18 cellular contexts compared by ENCODE assay signal in genomic region chr3:186883686-186884058, GRCh38. TPM values are rescaled to one million over a fixed set of nuclear protein-coding genes. Genes with fewer than 3 reads are reported as not detected.
A peak's percentile ranks its signal among the peaks of the same experiment; 100 is the strongest.
DNase-seq lines count a peak whose midpoint lies in the region; ATAC-seq and TF ChIP-seq lines count a peak whose summit lies in the region.
"Had no signal": no experiment of that assay in that cellular context is flagged by ENCODE, and none has a peak within 500 bp of the region (broad histone marks: within the 10 kb centered on the region; RNA-seq: fewer than 3 reads in every experiment).

No MANE protein-coding gene starts in this region.

- no peak for TF ChIP-seq EP300 in suprapubic skin (IDR thresholded peaks at IDR 0.05)

- dilution Hi-C loops in mammary epithelial cell (cut with HindIII; ENCODE audit: low sequenced_read_pairs): no loop called here

- H3K9me3 ChIP-seq in mammary epithelial cell (replicated peaks; ENCODE audit: insufficient read depth, low read length) (no peaks in the 10 kb centered on the region), T-helper 17 cell (ENCODE audit: control insufficient read depth, low read length, poor library complexity, severe bottlenecking) (no peaks in the 10 kb centered on the region), suprapubic skin (no peaks in the 10 kb centered on the region)
- H3K9me3 ChIP-seq: adrenal gland, prostate gland had no signal

- POLR2A ChIA-PET in MCF 10A (lab: Yijun Ruan, JAX): no interaction called here

- H3K27ac ChIP-seq in mammary epithelial cell (ENCODE audit: insufficient read depth, low read depth, low read length): peak overlapping the region; percentile 73
- H3K27ac ChIP-seq in suprapubic skin: no peak overlapping the region
- H3K27ac ChIP-seq: adrenal gland, PC-9, prostate gland had no signal

- intact Hi-C loops in mammary epithelial cell (cut with micrococcal nuclease): no loop called here
- intact Hi-C loops in MCF 10A (cut with micrococcal nuclease): loop anchor here (5.0 kb wide), 1 partner anchor 49 kb away; the partner anchor contains the start of gene ST6GAL1
- intact Hi-C loops in left colon (cut with DNase I, micrococcal nuclease): no loop called here

- no peak overlapping the region for H2AFZ ChIP-seq in mammary epithelial cell (ENCODE audit: low read depth, low read length)
- H2AFZ ChIP-seq: PC-9 had no signal

- TF ChIP-seq CTCF in mammary epithelial cell (conservative IDR thresholded peaks at IDR 0.05 in 1 of 2, IDR thresholded peaks at IDR 0.05 in 1 of 2; ENCODE audit: extremely low read depth in 1 of 2, insufficient read depth in 1 of 2, low read depth in 1 of 2, low read length in 2 of 2): no peak
- TF ChIP-seq CTCF in MCF 10A (IDR thresholded peaks at IDR 0.05; ENCODE audit: unreplicated experiment): no peak
- TF ChIP-seq CTCF in suprapubic skin (IDR thresholded peaks at IDR 0.05): no peak

- WGBS in mammary epithelial cell (ENCODE audit: low coverage, missing lambda C conversion rate): 83% methylated on average over 1 of the region's 1 CpG
- WGBS in suprapubic skin: 81% methylated on average over 1 of the region's 1 CpG

- no peak overlapping the region for H3K4me2 ChIP-seq in mammary epithelial cell (ENCODE audit: insufficient read depth, low read depth, low read length)
- H3K4me2 ChIP-seq: PC-9 had no signal

- peaks cover 11% of the 10 kb centered on the region for H3K4me1 Mint-ChIP-seq in MCF 10A (ENCODE audit: insufficient read depth, unreplicated experiment)
- H3K4me1 Mint-ChIP-seq in T-helper 17 cell: peaks cover 31% of the 10 kb centered on the region
- H3K4me1 Mint-ChIP-seq in activated naive CD8-positive, alpha-beta T cell treated with anti-CD3 and anti-CD28 coated beads for 36 hours: peaks cover 33% of the 10 kb centered on the region
- H3K4me1 Mint-ChIP-seq in stimulated activated naive CD8-positive, alpha-beta T cell treated with anti-CD3 and anti-CD28 coated beads, Interleukin-15, amount 100 ng/mL, for 72 hours: peaks cover 63% of the 10 kb centered on the region

- no peaks in the 10 kb centered on the region for H3K9me3 Mint-ChIP-seq in MCF 10A (ENCODE audit: unreplicated experiment)
- H3K9me3 Mint-ChIP-seq in activated naive CD8-positive, alpha-beta T cell treated with anti-CD3 and anti-CD28 coated beads for 36 hours: no peaks in the 10 kb centered on the region
- H3K9me3 Mint-ChIP-seq in stimulated activated naive CD8-positive, alpha-beta T cell treated with anti-CD3 and anti-CD28 coated beads, Interleukin-15, amount 100 ng/mL, for 72 hours: no peaks in the 10 kb centered on the region
- H3K9me3 Mint-ChIP-seq: activated B cell treated with CpG ODN at 0.5 μM for 24 hours had no signal

- H3K36me3 ChIP-seq in mammary epithelial cell (ENCODE audit: insufficient read depth, low read length): no peaks in the 10 kb centered on the region
- no peaks in the 10 kb centered on the region for H3K36me3 ChIP-seq in suprapubic skin
- H3K36me3 ChIP-seq: adrenal gland, prostate gland had no signal

- in situ Hi-C loops in mammary epithelial cell (cut with MboI; ENCODE audit: low sequenced_read_pairs in 2 of 2): no loop called here

- H3K27ac Mint-ChIP-seq in MCF 10A (ENCODE audit: low read depth, unreplicated experiment) (no peak overlapping the region), T-helper 17 cell (no peak overlapping the region)
- H3K27ac Mint-ChIP-seq in activated naive CD8-positive, alpha-beta T cell treated with anti-CD3 and anti-CD28 coated beads for 36 hours: peak overlapping the region; percentile 71
- peak overlapping the region; percentile 42 to 85 for H3K27ac Mint-ChIP-seq in stimulated activated naive CD8-positive, alpha-beta T cell treated with anti-CD3 and anti-CD28 coated beads, Interleukin-15, amount 100 ng/mL, for 72 hours
- H3K27ac Mint-ChIP-seq: activated B cell treated with CpG ODN at 0.5 μM for 24 hours had no signal

- CTCF ChIA-PET in mammary epithelial cell (lab: Charles Lee; ENCODE audit: low non-redundant PET): no interaction called here
- CTCF ChIA-PET in MCF 10A (lab: Yijun Ruan, JAX): interaction anchor here (0.7 kb wide), 1 partner anchor 278 kb away, joined by 3 read pairs; no protein-coding TSS in a partner anchor

- no TSS peak for BruUV-seq in mammary epithelial cell (replicated peaks; lab: Mats Ljungman, UMichigan)
- BruUV-seq in MCF 10A (replicated peaks; lab: Mats Ljungman, UMichigan): no TSS peak

- H3K4me1 ChIP-seq in mammary epithelial cell (ENCODE audit: insufficient read depth, low read length): peaks cover 20% of the 10 kb centered on the region
- H3K4me1 ChIP-seq in suprapubic skin: no peaks in the 10 kb centered on the region
- H3K4me1 ChIP-seq: adrenal gland, prostate gland had no signal

- H3K27me3 Mint-ChIP-seq in MCF 10A (ENCODE audit: insufficient read depth, unreplicated experiment) (no peaks in the 10 kb centered on the region), T-helper 17 cell (no peaks in the 10 kb centered on the region)
- H3K27me3 Mint-ChIP-seq in activated naive CD8-positive, alpha-beta T cell treated with anti-CD3 and anti-CD28 coated beads for 36 hours: no peaks in the 10 kb centered on the region
- no peaks in the 10 kb centered on the region for H3K27me3 Mint-ChIP-seq in stimulated activated naive CD8-positive, alpha-beta T cell treated with anti-CD3 and anti-CD28 coated beads, Interleukin-15, amount 100 ng/mL, for 72 hours

- H3K36me3 Mint-ChIP-seq in MCF 10A (ENCODE audit: insufficient read depth, unreplicated experiment) (no peaks in the 10 kb centered on the region), T-helper 17 cell (ENCODE audit: low read depth) (no peaks in the 10 kb centered on the region)
- no peaks in the 10 kb centered on the region for H3K36me3 Mint-ChIP-seq in activated naive CD8-positive, alpha-beta T cell treated with anti-CD3 and anti-CD28 coated beads for 36 hours

- DNase-seq in mammary epithelial cell: no peak
- DNase-seq in MCF 10A (ENCODE audit: unreplicated experiment): no peak
- no peak for DNase-seq in T-helper 17 cell
- DNase-seq in activated naive CD8-positive, alpha-beta T cell treated with anti-CD3 and anti-CD28 coated beads for 36 hours: no peak
- DNase-seq in stimulated activated naive CD8-positive, alpha-beta T cell treated with anti-CD3 and anti-CD28 coated beads, Interleukin-15, amount 100 ng/mL, for 72 hours: no peak
- no peak for DNase-seq in cortex of kidney (lab: John Stamatoyannopoulos, UW)
- DNase-seq in left colon: no peak
- no peak for DNase-seq in suprapubic skin (ENCODE audit: low spot score in 2 of 2)
- DNase-seq: activated B cell treated with CpG ODN at 0.5 μM for 24 hours, adrenal gland, DMS79 treated with DMSO at 0.1 percent for 48 hours, left ventricle myocardium superior, NCI-H187 treated with DMSO at 0.1 percent for 48 hours, NCI-H226, PC-9 had no signal

- no peak overlapping the region for H3K9ac ChIP-seq in mammary epithelial cell (ENCODE audit: insufficient read depth, low read length)

- no peaks in the 10 kb centered on the region for H3K79me2 ChIP-seq in mammary epithelial cell (ENCODE audit: insufficient read depth, low read length)

- no peaks in the 10 kb centered on the region for H4K20me1 ChIP-seq in mammary epithelial cell (ENCODE audit: insufficient read depth, low read length)

- ATAC-seq in T-helper 17 cell (no peak), left colon (no peak)
- no peak for ATAC-seq in stimulated activated naive CD8-positive, alpha-beta T cell treated with anti-CD3 and anti-CD28 coated beads, Interleukin-15, amount 100 ng/mL, for 72 hours
- ATAC-seq: left ventricle myocardium superior had no signal

- no peak for TF ChIP-seq POLR2A in suprapubic skin (IDR thresholded peaks at IDR 0.05)

- H3K4me3 Mint-ChIP-seq in MCF 10A (ENCODE audit: unreplicated experiment) (no peak overlapping the region), T-helper 17 cell (peak overlapping the region; percentile 5)
- no peak overlapping the region for H3K4me3 Mint-ChIP-seq in activated naive CD8-positive, alpha-beta T cell treated with anti-CD3 and anti-CD28 coated beads for 36 hours
- H3K4me3 Mint-ChIP-seq in stimulated activated naive CD8-positive, alpha-beta T cell treated with anti-CD3 and anti-CD28 coated beads, Interleukin-15, amount 100 ng/mL, for 72 hours: peak overlapping the region; percentile 58
- H3K4me3 Mint-ChIP-seq: activated B cell treated with CpG ODN at 0.5 μM for 24 hours had no signal

- H3K4me3 ChIP-seq in mammary epithelial cell (replicated peaks in 1 of 3; ENCODE audit: insufficient read depth in 1 of 3, low read depth in 2 of 3, low read length in 3 of 3): no peak overlapping the region
- H3K4me3 ChIP-seq in suprapubic skin: no peak overlapping the region
- H3K4me3 ChIP-seq: adrenal gland, PC-9, prostate gland had no signal

- no peaks in the 10 kb centered on the region for H3K27me3 ChIP-seq in mammary epithelial cell (ENCODE audit: insufficient read depth, low read length)
- no peaks in the 10 kb centered on the region for H3K27me3 ChIP-seq in suprapubic skin
- H3K27me3 ChIP-seq: adrenal gland had no signal

RNA-seq across cellular contexts. Expression of gene ADIPOQ, which starts 41.2 kb away (rescaled TPM):
- total RNA-seq in mammary epithelial cell: not detected
- polyA plus RNA-seq in mammary epithelial cell: not detected
- polyA minus RNA-seq in mammary epithelial cell: not detected
- total RNA-seq in MCF 10A (2022): not detected in 2 replicates
- total RNA-seq in T-helper 17 cell: not detected
- total RNA-seq in activated naive CD8-positive, alpha-beta T cell treated with anti-CD3 and anti-CD28 coated beads for 36 hours: not detected
- 1 to 10 TPM in 1 of 2 donors, under 1 TPM in 1; 0.15 to 3.1 TPM for total RNA-seq in left colon
- 10 to 100 TPM; 10.7 to 21.6 (median 19.7) TPM for total RNA-seq in suprapubic skin
- total RNA-seq: activated B cell treated with CpG ODN at 0.5 μM for 24 hours, bronchial epithelial cell, H4, PC-9, prostate gland had no signal

RNA-seq across cellular contexts. Expression of gene ST6GAL1, which starts 46.7 kb away (rescaled TPM):
- total RNA-seq in mammary epithelial cell: 10 to 100 TPM; 21.8 to 22.6 TPM
- polyA plus RNA-seq in mammary epithelial cell: 18.4 TPM
- polyA minus RNA-seq in mammary epithelial cell: 32.2 TPM
- total RNA-seq in MCF 10A (2022): 11.5 and 18.8 TPM in 2 replicates
- 100 to 1,000 TPM; 109 to 134 TPM for total RNA-seq in T-helper 17 cell
- total RNA-seq in activated naive CD8-positive, alpha-beta T cell treated with anti-CD3 and anti-CD28 coated beads for 36 hours: 10 to 100 TPM; 97.4 to 98.8 TPM
- total RNA-seq in left colon: 10 to 100 TPM; 57.3 to 62.6 TPM
- 10 to 100 TPM; 23.9 to 42.2 (median 31.9) TPM for total RNA-seq in suprapubic skin

Comparison
In these comparisons a context has a peak if more than half of its experiments do, and no peak if none do; other contexts are left out.
1. H3K27ac Mint-ChIP-seq: peak in activated naive CD8-positive, alpha-beta T cell treated with anti-CD3 and anti-CD28 coated beads for 36 hours (single experiment) and stimulated activated naive CD8-positive, alpha-beta T cell treated with anti-CD3 and anti-CD28 coated beads, Interleukin-15, amount 100 ng/mL, for 72 hours (2 of 2); none in MCF 10A (single experiment) and T-helper 17 cell (single experiment).
2. H3K4me3 Mint-ChIP-seq: peak in T-helper 17 cell (single experiment) and stimulated activated naive CD8-positive, alpha-beta T cell treated with anti-CD3 and anti-CD28 coated beads, Interleukin-15, amount 100 ng/mL, for 72 hours (2 of 2); none in MCF 10A (single experiment) and activated naive CD8-positive, alpha-beta T cell treated with anti-CD3 and anti-CD28 coated beads for 36 hours (single experiment).